In genomic region chrX:69538321-69538876, GRCh38 we compare ENCODE assay signal across 1 cellular context.
TF ChIP-seq lines count a peak whose summit lies in the region.

No MANE protein-coding gene starts in this region.

TF ChIP-seq in HepG2, 621 proteins besides CTCF, POLR2A, EP300 and RAD21 (continued from another document and continues in another):
- TF ChIP-seq ZMYM4 (CRISPR knock-in tag; IDR thresholded peaks at IDR 0.05) (peak; percentile 30; the same call in 1 of the 2 replicates), TP53 (CRISPR knock-in tag; conservative IDR thresholded peaks at IDR 0.05) (no peak), KDM5B (CRISPR knock-in tag; IDR thresholded peaks at IDR 0.05; ENCODE audit: borderline replicate concordance) (peak; percentile 44; the same call in 1 of the 2 replicates), NONO (IDR thresholded peaks at IDR 0.05) (no peak), NONO (CRISPR knock-in tag; conservative IDR thresholded peaks at IDR 0.05) (peak; percentile 57; the same call in 1 of the 2 replicates), PITX1 (CRISPR knock-in tag; IDR thresholded peaks at IDR 0.05) (no peak), ZFX (CRISPR knock-in tag; IDR thresholded peaks at IDR 0.05; ENCODE audit: low read depth) (peak; percentile 89), GABPB1 (CRISPR knock-in tag; IDR thresholded peaks at IDR 0.05) (peak; percentile 60; the same call in 1 of the 2 replicates), CBFB (CRISPR knock-in tag; IDR thresholded peaks at IDR 0.05) (no peak), ZIK1 (CRISPR knock-in tag; IDR thresholded peaks at IDR 0.05; ENCODE audit: borderline replicate concordance, low read depth) (no peak), ZNF724P (CRISPR knock-in tag; IDR thresholded peaks at IDR 0.05; ENCODE audit: borderline replicate concordance) (no peak), ATF7-NPFF (CRISPR knock-in tag; IDR thresholded peaks at IDR 0.05; ENCODE audit: low read depth) (peak; percentile 37; the same call in 1 of the 2 replicates), ZNF510 (CRISPR knock-in tag; IDR thresholded peaks at IDR 0.05; ENCODE audit: low read depth) (no peak), FUBP1 (CRISPR knock-in tag; IDR thresholded peaks at IDR 0.05; ENCODE audit: borderline replicate concordance) (no peak), FOXJ3 (CRISPR knock-in tag; IDR thresholded peaks at IDR 0.05; ENCODE audit: borderline replicate concordance) (no peak), PRPF4 (IDR thresholded peaks at IDR 0.05; ENCODE audit: low read depth, low read length, poor library complexity, severe bottlenecking) (no peak), PHF8 (CRISPR knock-in tag; IDR thresholded peaks at IDR 0.05) (peak; percentile 81), DR1 (CRISPR knock-in tag; IDR thresholded peaks at IDR 0.05) (no peak), ELF4 (CRISPR knock-in tag; IDR thresholded peaks at IDR 0.05; ENCODE audit: borderline replicate concordance) (no peak), HMG20A (CRISPR knock-in tag; IDR thresholded peaks at IDR 0.05; ENCODE audit: borderline replicate concordance) (no peak), ZFP91 (CRISPR knock-in tag; IDR thresholded peaks at IDR 0.05; ENCODE audit: borderline replicate concordance) (peak; percentile 52; the same call in 1 of the 2 replicates), ZBTB34 (CRISPR knock-in tag; IDR thresholded peaks at IDR 0.05) (no peak), MNT (IDR thresholded peaks at IDR 0.05) (no peak), ZNF672 (CRISPR knock-in tag; IDR thresholded peaks at IDR 0.05) (no peak), ZNF619 (CRISPR knock-in tag; IDR thresholded peaks at IDR 0.05) (peak; percentile 31; the same call in 1 of the 2 replicates), SNAI1 (CRISPR knock-in tag; IDR thresholded peaks at IDR 0.05; ENCODE audit: borderline replicate concordance) (no peak), HCFC1 (IDR thresholded peaks at IDR 0.05; ENCODE audit: low read depth, low read length) (no peak), SP5 (CRISPR knock-in tag; IDR thresholded peaks at IDR 0.05; ENCODE audit: borderline replicate concordance, low read depth) (no peak), TAF1 (CRISPR knock-in tag; IDR thresholded peaks at IDR 0.05) (peak; percentile 35; the same call in 1 of the 2 replicates), CHCHD3 (CRISPR knock-in tag; IDR thresholded peaks at IDR 0.05) (no peak), ZNF570 (CRISPR knock-in tag; IDR thresholded peaks at IDR 0.05; ENCODE audit: borderline replicate concordance) (no peak), MAFK (conservative IDR thresholded peaks at IDR 0.05 in 1 of 2, IDR thresholded peaks at IDR 0.05 in 1 of 2; ENCODE audit: low read length in 2 of 2) (no peak), ZNF274 (CRISPR knock-in tag; IDR thresholded peaks at IDR 0.05) (no peak), TRIM22 (IDR thresholded peaks at IDR 0.05) (no peak), REPIN1 (CRISPR knock-in tag; IDR thresholded peaks at IDR 0.05; ENCODE audit: borderline replicate concordance, low read depth) (0 out of 2 replicates have a peak, but pooled peaks have one; percentile 34), TCF12 (IDR thresholded peaks at IDR 0.05) (no peak), TCF12 (CRISPR knock-in tag; IDR thresholded peaks at IDR 0.05) (no peak), KLF6 (CRISPR knock-in tag; IDR thresholded peaks at IDR 0.05) (no peak), ZNF407 (CRISPR knock-in tag; IDR thresholded peaks at IDR 0.05; ENCODE audit: not compliant biosample characterization) (no peak), MIXL1 (CRISPR knock-in tag; IDR thresholded peaks at IDR 0.05) (no peak), KLF16 (CRISPR knock-in tag; IDR thresholded peaks at IDR 0.05) (0 out of 4 replicates have a peak, but pooled peaks of 1 of the 2 experiments have one; percentile 20), ZFY (CRISPR knock-in tag; IDR thresholded peaks at IDR 0.05) (peak; percentile 79), KDM4B (CRISPR knock-in tag; IDR thresholded peaks at IDR 0.05) (no peak), KMT2A (CRISPR knock-in tag; IDR thresholded peaks at IDR 0.05) (0 out of 2 replicates have a peak, but pooled peaks have one; percentile 47), JUND (CRISPR knock-in tag; IDR thresholded peaks at IDR 0.05) (no peak), FOXK1 (CRISPR knock-in tag; IDR thresholded peaks at IDR 0.05; ENCODE audit: borderline replicate concordance, low read depth) (no peak), ZNF639 (CRISPR knock-in tag; conservative IDR thresholded peaks at IDR 0.05) (no peak), CC2D1A (CRISPR knock-in tag; IDR thresholded peaks at IDR 0.05) (no peak), FOSL2 (CRISPR knock-in tag; IDR thresholded peaks at IDR 0.05) (peak; percentile 41)
- TF ChIP-seq, protein P1, sequence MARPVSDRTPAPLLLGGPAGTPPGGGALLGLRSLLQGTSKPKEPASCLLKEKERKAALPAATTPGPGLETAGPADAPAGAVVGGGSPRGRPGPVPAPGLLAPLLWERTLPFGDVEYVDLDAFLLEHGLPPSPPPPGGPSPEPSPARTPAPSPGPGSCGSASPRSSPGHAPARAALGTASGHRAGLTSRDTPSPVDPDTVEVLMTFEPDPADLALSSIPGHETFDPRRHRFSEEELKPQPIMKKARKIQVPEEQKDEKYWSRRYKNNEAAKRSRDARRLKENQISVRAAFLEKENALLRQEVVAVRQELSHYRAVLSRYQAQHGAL (CRISPR knock-in tag; IDR thresholded peaks at IDR 0.05; ENCODE audit: not compliant biosample characterization) = no peak
